Comparison of ENCODE assay signal across 8 cellular contexts in the genomic region with DNA sequence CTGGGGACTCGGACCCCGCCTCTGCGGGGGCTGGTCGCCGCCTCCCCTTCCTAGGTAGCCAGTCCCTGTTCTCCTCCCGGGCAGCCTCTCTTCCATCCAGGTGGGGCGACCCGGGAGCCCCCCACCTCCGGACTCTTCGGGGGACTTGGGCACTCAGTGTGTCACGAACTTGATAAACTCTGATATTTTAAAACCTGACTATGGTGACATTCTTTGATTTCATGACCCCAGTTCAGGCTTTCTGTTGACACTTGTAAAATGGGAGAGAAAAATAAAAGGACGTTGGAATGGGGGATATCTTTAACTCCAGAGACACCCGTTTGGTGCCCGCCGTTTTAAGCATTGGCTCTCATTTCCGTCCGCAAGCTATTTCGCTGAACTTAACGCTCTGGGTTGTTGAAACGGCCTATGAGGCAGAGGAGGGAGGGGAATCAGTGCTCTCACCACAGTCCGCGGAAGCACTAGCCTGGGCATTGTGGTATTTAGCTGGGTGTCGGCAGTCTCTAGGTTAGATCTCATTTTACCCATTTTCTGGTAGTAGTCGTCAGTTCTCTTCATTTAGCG. TPM values are rescaled to one million over a fixed set of nuclear protein-coding genes. Genes with fewer than 3 reads are reported as not detected.
DNase-seq lines count a peak whose midpoint lies in the region; ATAC-seq and TF ChIP-seq lines count a peak whose summit lies in the region.

No MANE protein-coding gene starts in this region.

- H3K9me3 ChIP-seq in Peyer's patch: no peaks in the 10 kb centered on the region
- no peaks in the 10 kb centered on the region for H3K9me3 ChIP-seq in gastroesophageal sphincter
- H3K9me3 ChIP-seq in upper lobe of left lung: no peaks in the 10 kb centered on the region

- TF ChIP-seq CTCF in Peyer's patch (IDR thresholded peaks at IDR 0.05) (no peak), gastroesophageal sphincter (IDR thresholded peaks at IDR 0.05) (no peak), upper lobe of left lung (IDR thresholded peaks at IDR 0.05) (no peak)

- peak; percentile 36 for ATAC-seq in GM19324 (IDR thresholded peaks at IDR 0.05; ENCODE audit: low FRiP score, unreplicated experiment)
- ATAC-seq in HG03439 (IDR thresholded peaks at IDR 0.05; ENCODE audit: unreplicated experiment): peak; percentile 31
- ATAC-seq in gastroesophageal sphincter: no peak
- peak in 1 of 2 donors; percentile 56 for ATAC-seq in upper lobe of left lung (ENCODE audit: low FRiP score in 2 of 2)

- TF ChIP-seq POLR2A in Peyer's patch (IDR thresholded peaks at IDR 0.05) (no peak), gastroesophageal sphincter (IDR thresholded peaks at IDR 0.05) (peak in 1 of 2 donors; percentile 19), upper lobe of left lung (IDR thresholded peaks at IDR 0.05) (no peak)

- TF ChIP-seq EP300 in gastroesophageal sphincter (IDR thresholded peaks at IDR 0.05) (no peak), upper lobe of left lung (IDR thresholded peaks at IDR 0.05) (no peak)

- H3K27ac ChIP-seq in Peyer's patch (peak overlapping the region; percentile 96 to 99 (median 98)), gastroesophageal sphincter (peak overlapping the region; percentile 94 to 99 (median 98)), upper lobe of left lung (peak overlapping the region; percentile 98 to 100 (median 99))

- H3K27me3 ChIP-seq in Peyer's patch: no peaks in the 10 kb centered on the region
- no peaks in the 10 kb centered on the region for H3K27me3 ChIP-seq in gastroesophageal sphincter
- H3K27me3 ChIP-seq in upper lobe of left lung: no peaks in the 10 kb centered on the region

- H3K4me3 ChIP-seq in Peyer's patch: peak overlapping the region; percentile 92 to 99 (median 98)
- peak overlapping the region; percentile 94 to 98 for H3K4me3 ChIP-seq in gastroesophageal sphincter
- peak overlapping the region; percentile 90 to 97 (median 94) for H3K4me3 ChIP-seq in upper lobe of left lung

- WGBS in gastroesophageal sphincter (ENCODE audit: low coverage in 1 of 2), 2 donors: 0 to 2% methylated on average over 14 to 15 of the region's 25 CpGs
- WGBS in upper lobe of left lung, 2 donors: 0% methylated on average over 20 to 25 of the region's 25 CpGs

- H3K36me3 ChIP-seq in Peyer's patch (no peaks in the 10 kb centered on the region), gastroesophageal sphincter (no peaks in the 10 kb centered on the region), upper lobe of left lung (no peaks in the 10 kb centered on the region)

- peak in 8 of 14 donors; percentile 17 to 55 (median 33) for DNase-seq in C1 segment of cervical spinal cord (lab: John Stamatoyannopoulos, UW)
- DNase-seq in Peyer's patch: peak; percentile 57 to 81 (median 61)
- DNase-seq in activated gamma-delta T cell treated with anti-CD3 and anti-CD28 coated beads, Interleukin-2, amount 50 U/mL, for 16 hours (ENCODE audit: low read depth): peak; percentile 25
- DNase-seq in occipital lobe (lab: John Stamatoyannopoulos, UW): peak; percentile 30
- DNase-seq in upper lobe of left lung: peak in 1 of 2 donors; percentile 69

- peaks cover 0 to 10% (median 4%) of the 10 kb centered on the region in 4 donors for H3K4me1 ChIP-seq in Peyer's patch
- H3K4me1 ChIP-seq in gastroesophageal sphincter: peaks cover 0 to 56% (median 12%) of the 10 kb centered on the region in 3 donors
- H3K4me1 ChIP-seq in upper lobe of left lung: peaks cover 8 to 39% (median 22%) of the 10 kb centered on the region in 4 donors

RNA-seq across cellular contexts. Expression of gene VPS26A, which starts 0.7 kb away (rescaled TPM):
- total RNA-seq in Peyer's patch (10 to 100 TPM; 18.1 to 71.0 (median 24.8) TPM), gastroesophageal sphincter (10 to 100 TPM; 34.1 to 51.5 (median 39.4) TPM), occipital lobe (56.6 TPM), upper lobe of left lung (10 to 100 TPM; 18.9 to 57.7 (median 40.9) TPM)

RNA-seq across cellular contexts. Expression of gene SRGN, which starts 36.7 kb away (rescaled TPM):
- total RNA-seq in Peyer's patch (100 to 1,000 TPM in 1 of 4 donors, 10 to 100 TPM in 3; 19.4 to 113 (median 28.1) TPM), gastroesophageal sphincter (100 to 1,000 TPM in 2 of 4 donors, 10 to 100 TPM in 2; 14.9 to 143 (median 97.8) TPM), occipital lobe (24.8 TPM), upper lobe of left lung (100 to 1,000 TPM in 5 of 6 donors, 10 to 100 TPM in 1; 96.4 to 326 (median 203) TPM)

RNA-seq across cellular contexts. Expression of gene SUPV3L1, which starts 55.4 kb away (rescaled TPM):
- total RNA-seq in Peyer's patch: 10 to 100 TPM; 20.5 to 50.3 (median 31.2) TPM
- 10 to 100 TPM; 18.2 to 20.9 (median 19.8) TPM for total RNA-seq in gastroesophageal sphincter
- total RNA-seq in occipital lobe: 32.8 TPM
- 10 to 100 TPM; 17.0 to 47.1 (median 21.5) TPM for total RNA-seq in upper lobe of left lung
